ENCODE assay signal across 16 cellular contexts in genomic region chr2:20198796-20199361, GRCh38. TPM values are rescaled to one million over a fixed set of nuclear protein-coding genes. Genes with fewer than 3 reads are reported as not detected.
DNase-seq lines count a peak whose midpoint lies in the region; ATAC-seq and TF ChIP-seq lines count a peak whose summit lies in the region.
"Had no signal": no experiment of that assay in that cellular context is flagged by ENCODE, and none has a peak within 500 bp of the region (broad histone marks: within the 10 kb centered on the region; RNA-seq: fewer than 3 reads in every experiment).

No MANE protein-coding gene starts in this region.

- H3K4me1 ChIP-seq in RWPE2 (ENCODE audit: insufficient read depth, poor library complexity, severe bottlenecking) (no peaks in the 10 kb centered on the region), liver (ENCODE audit: control insufficient read depth in 4 of 4, insufficient read depth in 4 of 4, low read length in 3 of 4) (peaks cover 20 to 97% (median 69%) of the 10 kb centered on the region in 4 donors), transverse colon (peaks cover 4 to 47% (median 28%) of the 10 kb centered on the region in 4 donors), A673 (ENCODE audit: insufficient read depth, low read length, poor library complexity, severe bottlenecking) (no peaks in the 10 kb centered on the region)
- H3K4me1 ChIP-seq: BLaER1 treated with 17β-estradiol and CSF1 and Interleukin-3, amounts not matched to agents 10 nM and 100 nM had no signal

- TF ChIP-seq RAD21 in liver (IDR thresholded peaks at IDR 0.05) = peak in 1 of 2 donors; percentile 8

- TF ChIP-seq POLR2A in transverse colon (IDR thresholded peaks at IDR 0.05) = no peak

- H3K9ac ChIP-seq in liver (ENCODE audit: low read depth in 1 of 2, low read length in 2 of 2) = peak overlapping the region in 1 of 2 donors; percentile 16
- H3K9ac ChIP-seq: BLaER1 treated with 17β-estradiol and CSF1 and Interleukin-3, amounts not matched to agents 10 nM and 100 nM had no signal

- no TSS peak for BruUV-seq in A673 (replicated peaks; lab: Mats Ljungman, UMichigan)

- in situ Hi-C loops in transverse colon (cut with MboI; ENCODE audit: low pct_ligation_motif_present in 1 of 4, low pct_unique_long_range_greater_than_20kb in 1 of 4, low sequenced_read_pairs in 3 of 4) = no loop called here

- H3K27ac ChIP-seq in RWPE2 (ENCODE audit: poor library complexity, severe bottlenecking) (peak overlapping the region; percentile 21), liver (ENCODE audit: low read depth in 1 of 2, low read length in 2 of 2) (peak overlapping the region; percentile 67 to 94), transverse colon (peak overlapping the region; percentile 85 to 87 (median 86)), A673 (ENCODE audit: low read depth, low read length, poor library complexity, severe bottlenecking) (no peak overlapping the region)
- H3K27ac ChIP-seq: BLaER1 treated with 17β-estradiol and CSF1 and Interleukin-3, amounts not matched to agents 10 nM and 100 nM; testis had no signal

- H3K36me3 ChIP-seq in RWPE2 (ENCODE audit: low read depth) = peaks cover 28% of the 10 kb centered on the region
- peaks cover 0 to 6% (median 2%) of the 10 kb centered on the region in 4 donors for H3K36me3 ChIP-seq in liver (ENCODE audit: control insufficient read depth in 4 of 4, insufficient read depth in 3 of 4, low read depth in 1 of 4, low read length in 3 of 4)
- H3K36me3 ChIP-seq in transverse colon = no peaks in the 10 kb centered on the region
- no peaks in the 10 kb centered on the region for H3K36me3 ChIP-seq in A673 (ENCODE audit: insufficient read depth, low read length, poor library complexity, severe bottlenecking)

- H3K4me3 ChIP-seq in RWPE2 (ENCODE audit: severe bottlenecking) (no peak overlapping the region), liver (ENCODE audit: low read depth in 1 of 3, low read length in 3 of 3) (no peak overlapping the region), transverse colon (no peak overlapping the region), A673 (ENCODE audit: low read depth, low read length, poor library complexity, severe bottlenecking) (no peak overlapping the region)
- H3K4me3 ChIP-seq: A549; BLaER1 treated with 17β-estradiol and CSF1 and Interleukin-3, amounts not matched to agents 10 nM and 100 nM; testis had no signal

- intact Hi-C loops in transverse colon (cut with DNase I; ENCODE audit: low total_unique reads) (no loop called here), A673 (cut with micrococcal nuclease; ENCODE audit: unreplicated experiment) (no loop called here)

- DNase-seq in NCI-H345 (lab: John Stamatoyannopoulos, UW) = peak; percentile 38
- no peak for DNase-seq in NCI-H345 treated with DMSO at 0.1 percent for 48 hours (lab: John Stamatoyannopoulos, UW; ENCODE audit: unreplicated experiment)
- DNase-seq in RWPE2 (ENCODE audit: low spot score) = no peak
- no peak for DNase-seq in transverse colon
- no peak for DNase-seq in A673 (ENCODE audit: low spot score)
- no peak for DNase-seq in ureter (ENCODE audit: low spot score)
- DNase-seq: amygdala; caudate nucleus; DMS 273 treated with DMSO at 0.1 percent for 48 hours; naive thymus-derived CD4-positive, alpha-beta T cell; NCI-H748 treated with DMSO at 0.1 percent for 48 hours; testis had no signal

- CTCF ChIA-PET in A673 (lab: Charles Lee) = no interaction called here

- H3K9me3 ChIP-seq in RWPE2 (ENCODE audit: severe bottlenecking) (no peaks in the 10 kb centered on the region), liver (ENCODE audit: control insufficient read depth in 4 of 4, low read length in 3 of 4) (no peaks in the 10 kb centered on the region), transverse colon (no peaks in the 10 kb centered on the region), A673 (ENCODE audit: low read depth, low read length, poor library complexity, severe bottlenecking) (no peaks in the 10 kb centered on the region)
- H3K9me3 ChIP-seq: A549; BLaER1 treated with 17β-estradiol and CSF1 and Interleukin-3, amounts not matched to agents 10 nM and 100 nM; testis had no signal

- TF ChIP-seq EP300 in transverse colon (IDR thresholded peaks at IDR 0.05; ENCODE audit: low read depth) = no peak

- ATAC-seq in RWPE2 (ENCODE audit: low read depth) (peak; percentile 11; the same call in 2 of the 3 replicates), HG03108 (IDR thresholded peaks at IDR 0.05; ENCODE audit: unreplicated experiment) (no peak)
- ATAC-seq: naive thymus-derived CD4-positive, alpha-beta T cell had no signal

- POLR2A ChIA-PET in A673 (lab: Charles Lee; ENCODE audit: low non-redundant PET) = no interaction called here

- H3K27me3 ChIP-seq in RWPE2 (ENCODE audit: insufficient read depth, poor library complexity, severe bottlenecking) = no peaks in the 10 kb centered on the region
- no peaks in the 10 kb centered on the region for H3K27me3 ChIP-seq in liver (ENCODE audit: control insufficient read depth in 4 of 4, insufficient read depth in 4 of 4, low read length in 3 of 4)
- no peaks in the 10 kb centered on the region for H3K27me3 ChIP-seq in transverse colon
- no peaks in the 10 kb centered on the region for H3K27me3 ChIP-seq in A673 (replicated peaks; ENCODE audit: insufficient read depth, low read depth, low read length, poor library complexity)
- H3K27me3 ChIP-seq: BLaER1 treated with 17β-estradiol and CSF1 and Interleukin-3, amounts not matched to agents 10 nM and 100 nM; testis had no signal

- TF ChIP-seq CTCF in RWPE2 (IDR thresholded peaks at IDR 0.05; ENCODE audit: poor library complexity, severe bottlenecking) (no peak), liver (IDR thresholded peaks at IDR 0.05; ENCODE audit: low read depth, low read length, missing input control) (no peak), transverse colon (IDR thresholded peaks at IDR 0.05) (no peak), A673 (conservative IDR thresholded peaks at IDR 0.05; ENCODE audit: low read depth, low read length) (no peak)

- 51% methylated on average over 8 of the region's 8 CpGs for WGBS in liver
- WGBS in transverse colon (ENCODE audit: low coverage in 1 of 2), 2 donors = 48 to 63% methylated on average over 3 to 8 of the region's 8 CpGs

TF ChIP-seq in liver, 16 proteins besides CTCF, POLR2A, EP300 and RAD21:
- TF ChIP-seq FOXA2 (IDR thresholded peaks at IDR 0.05) (no peak), NR2F2 (IDR thresholded peaks at IDR 0.05) (no peak), ZBTB33 (IDR thresholded peaks at IDR 0.05) (no peak), TAF1 (conservative IDR thresholded peaks at IDR 0.05) (no peak), EGR1 (IDR thresholded peaks at IDR 0.05; ENCODE audit: low read depth in 2 of 2) (no peak), HNF4A (conservative IDR thresholded peaks at IDR 0.05) (peak; percentile 47 to 56), GABPA (IDR thresholded peaks at IDR 0.05 in 1 of 2, conservative IDR thresholded peaks at IDR 0.05 in 1 of 2) (no peak), SP1 (IDR thresholded peaks at IDR 0.05) (peak; percentile 12), ATF3 (IDR thresholded peaks at IDR 0.05) (no peak), RXRA (IDR thresholded peaks at IDR 0.05) (peak; percentile 38 to 70), YY1 (IDR thresholded peaks at IDR 0.05) (no peak)
TF ChIP-seq in liver: peak in this region for 3.

RNA-seq across cellular contexts. Expression of gene SDC1, which starts 26.1 kb away (rescaled TPM):
- total RNA-seq in liver = 100 to 1,000 TPM in 1 of 2 donors, 10 to 100 TPM in 1; 99.6 to 269 TPM
- polyA plus RNA-seq in liver = 100 to 1,000 TPM; 124 to 363 TPM
- total RNA-seq in transverse colon = 100 to 1,000 TPM; 103 to 192 (median 127) TPM
- 1.4 and 2.9 TPM in 2 replicates for total RNA-seq in A673 (2021)
- total RNA-seq in ureter = 480 TPM
- polyA plus RNA-seq: naive thymus-derived CD4-positive, alpha-beta T cell had no signal

Comparison
In these comparisons a context has a peak if more than half of its experiments do, and no peak if none do; other contexts are left out.
1. RNA of gene SDC1, which starts 26.1 kb away (total RNA-seq): 480 TPM in ureter (single experiment), 99.6 to 269 TPM in liver and 103 to 192 TPM in transverse colon; 1.4 to 2.9 TPM in A673; every median in the first group is over 10 times any median in the second.